ENCODE assay signal across 27 cellular contexts in the genomic region with DNA sequence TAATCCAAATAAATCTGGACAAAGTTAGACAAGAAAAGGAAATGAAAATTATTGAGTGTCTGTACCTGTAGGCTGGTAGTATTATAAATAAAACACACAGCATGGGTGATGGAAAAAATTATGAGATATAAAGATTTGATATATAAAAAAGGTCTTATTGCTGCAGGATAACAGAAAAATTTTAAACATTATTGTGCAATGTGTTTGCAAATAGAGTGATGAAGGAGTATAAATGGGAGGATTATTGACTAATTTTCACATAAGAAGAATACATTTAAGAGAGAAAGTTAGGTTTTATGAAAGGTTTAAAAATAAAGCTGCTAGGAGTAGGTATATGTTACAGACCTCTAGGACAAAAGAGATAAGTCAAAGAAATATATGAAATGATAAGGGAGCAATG.
"Had no signal": no experiment of that assay in that cellular context is flagged by ENCODE, and none has a peak within 500 bp of the region (broad histone marks: within the 10 kb centered on the region; RNA-seq: fewer than 3 reads in every experiment).

No MANE protein-coding gene starts in this region.

- H3K4me1 Mint-ChIP-seq: naive B cell; naive thymus-derived CD8-positive, alpha-beta T cell had no signal

- H3K9me3 Mint-ChIP-seq: endodermal cell had no signal

- H3K36me3 ChIP-seq: esophagus squamous epithelium, gastrocnemius medialis, heart right ventricle, left lung, lower lobe of right lung had no signal

- H3K27me3 ChIP-seq: esophagus squamous epithelium, gastrocnemius medialis, heart right ventricle, left lung had no signal

- H3K27ac ChIP-seq: epithelial cell of prostate, esophagus squamous epithelium, gastrocnemius medialis, heart right ventricle, left lung, lower lobe of right lung had no signal

- FAIRE-seq: endometrium, keratinocyte had no signal

- H3K9me3 ChIP-seq: esophagus squamous epithelium, gastrocnemius medialis, heart right ventricle, left lung, lower lobe of right lung, mucosa of descending colon had no signal

- H3K4me1 ChIP-seq: esophagus squamous epithelium, gastrocnemius medialis, heart right ventricle, left lung, lower lobe of right lung had no signal

- H3K4me3 Mint-ChIP-seq: dendritic cell treated with granulocyte-macrophage colony-stimulating factor and Interleukin-4, amounts not matched to agents 40 ng/mL and 50 ng/mL, for 4 days; effector memory CD8-positive, alpha-beta T cell; endodermal cell; mesothelial cell of epicardium; naive B cell; naive thymus-derived CD8-positive, alpha-beta T cell had no signal

- H3K4me3 ChIP-seq: esophagus squamous epithelium, gastrocnemius medialis, heart right ventricle, left lung, lower lobe of right lung, mucosa of descending colon had no signal

- H3K27me3 Mint-ChIP-seq: dendritic cell treated with granulocyte-macrophage colony-stimulating factor and Interleukin-4, amounts not matched to agents 40 ng/mL and 50 ng/mL, for 4 days; naive B cell; naive thymus-derived CD8-positive, alpha-beta T cell had no signal

- H3K36me3 Mint-ChIP-seq: mesothelial cell of epicardium; naive thymus-derived CD8-positive, alpha-beta T cell had no signal

- ATAC-seq: effector memory CD8-positive, alpha-beta T cell; esophagus mucosa; gastrocnemius medialis; heart right ventricle; left cardiac atrium; left lung; left ventricle myocardium superior; lower lobe of right lung; mucosa of descending colon; naive thymus-derived CD8-positive, alpha-beta T cell had no signal

- DNase-seq: cortex of kidney; effector CD8-positive, alpha-beta T cell; effector memory CD8-positive, alpha-beta T cell; endodermal cell; erythroblast; esophagus squamous epithelium; foreskin fibroblast; foreskin melanocyte; gastrocnemius medialis; glutamatergic neuron; head of caudate nucleus; heart right ventricle; hippocampal formation; left cardiac atrium; left lung; left ventricle myocardium superior; lower lobe of right lung; mesenchymal stem cell; mucosa of descending colon; naive B cell; naive thymus-derived CD8-positive, alpha-beta T cell had no signal
